In genomic region chr1:10635385-10635896, GRCh38 we compare ENCODE assay signal across 1 cellular context.
TF ChIP-seq lines count a peak whose summit lies in the region.

No MANE protein-coding gene starts in this region.

TF ChIP-seq in HEK293, 187 proteins besides CTCF, POLR2A, EP300 and RAD21 (continued from another document):
- TF ChIP-seq, protein P1, sequence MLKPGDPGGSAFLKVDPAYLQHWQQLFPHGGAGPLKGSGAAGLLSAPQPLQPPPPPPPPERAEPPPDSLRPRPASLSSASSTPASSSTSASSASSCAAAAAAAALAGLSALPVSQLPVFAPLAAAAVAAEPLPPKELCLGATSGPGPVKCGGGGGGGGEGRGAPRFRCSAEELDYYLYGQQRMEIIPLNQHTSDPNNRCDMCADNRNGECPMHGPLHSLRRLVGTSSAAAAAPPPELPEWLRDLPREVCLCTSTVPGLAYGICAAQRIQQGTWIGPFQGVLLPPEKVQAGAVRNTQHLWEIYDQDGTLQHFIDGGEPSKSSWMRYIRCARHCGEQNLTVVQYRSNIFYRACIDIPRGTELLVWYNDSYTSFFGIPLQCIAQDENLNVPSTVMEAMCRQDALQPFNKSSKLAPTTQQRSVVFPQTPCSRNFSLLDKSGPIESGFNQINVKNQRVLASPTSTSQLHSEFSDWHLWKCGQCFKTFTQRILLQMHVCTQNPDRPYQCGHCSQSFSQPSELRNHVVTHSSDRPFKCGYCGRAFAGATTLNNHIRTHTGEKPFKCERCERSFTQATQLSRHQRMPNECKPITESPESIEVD (tag by site-specific recombination; IDR thresholded peaks at IDR 0.05): peak; percentile 91
- peak; percentile 76 for TF ChIP-seq ZNF600 (tag by site-specific recombination; IDR thresholded peaks at IDR 0.05)
- no peak for TF ChIP-seq ZNF114 (tag by site-specific recombination; IDR thresholded peaks at IDR 0.05)
- no peak for TF ChIP-seq ZNF791 (tag by site-specific recombination; IDR thresholded peaks at IDR 0.05)
- TF ChIP-seq ZNF670 (tag by site-specific recombination; IDR thresholded peaks at IDR 0.05; ENCODE audit: low read depth): no peak
- no peak for TF ChIP-seq ZNF561 (tag by site-specific recombination; IDR thresholded peaks at IDR 0.05; ENCODE audit: borderline replicate concordance)
